ENCODE assay signal across 17 cellular contexts in the genomic region with DNA sequence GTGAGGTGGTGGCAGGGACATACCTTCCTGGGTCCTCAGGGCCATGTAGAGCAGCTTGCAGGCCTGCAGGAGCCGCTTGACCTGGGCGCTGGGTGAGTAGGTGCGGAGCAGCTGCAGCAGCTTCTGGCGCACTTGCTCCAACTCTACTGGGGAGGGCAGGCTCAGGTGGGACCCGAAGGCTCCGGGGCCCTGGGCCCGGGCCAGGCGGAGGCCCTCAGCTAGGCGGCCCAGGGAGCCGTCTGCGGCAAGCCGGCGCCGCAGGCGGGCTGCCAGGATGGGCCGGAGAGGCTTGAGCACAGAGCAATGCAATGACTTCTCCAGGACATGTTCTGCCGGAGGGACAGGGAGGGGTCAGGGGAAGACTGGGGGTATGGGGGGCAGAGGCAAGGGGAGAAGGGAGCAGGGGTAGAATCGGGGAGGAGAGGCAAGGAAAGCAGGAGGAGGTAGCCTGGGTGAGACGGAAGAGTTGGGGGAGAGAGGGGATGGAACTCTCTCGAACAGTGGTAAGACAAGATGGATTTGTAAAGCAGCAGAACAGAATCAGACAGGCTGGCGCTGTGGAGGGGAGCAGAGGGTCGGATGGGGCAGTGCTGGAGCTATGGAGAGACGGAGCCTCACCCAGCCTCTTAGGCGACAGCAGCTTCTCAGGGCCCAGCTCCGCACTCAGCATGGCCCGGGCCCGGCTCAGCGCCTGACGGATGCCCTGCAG. TPM values are rescaled to one million over a fixed set of nuclear protein-coding genes. Genes with fewer than 3 reads are reported as not detected.
DNase-seq lines count a peak whose midpoint lies in the region; ATAC-seq, FAIRE-seq and TF ChIP-seq lines count a peak whose summit lies in the region.
"Had no signal": no experiment of that assay in that cellular context is flagged by ENCODE, and none has a peak within 500 bp of the region (broad histone marks: within the 10 kb centered on the region; RNA-seq: fewer than 3 reads in every experiment).

No MANE protein-coding gene starts in this region.

- POLR2A ChIA-PET in Caco-2 (lab: Charles Lee) = no interaction called here

- peaks cover 8% of the 10 kb centered on the region; the same call in 1 of the 2 replicates for H3K36me3 ChIP-seq in ACC112 (ENCODE audit: insufficient read depth, low read length)
- no peaks in the 10 kb centered on the region for H3K36me3 ChIP-seq in Caco-2 (ENCODE audit: control insufficient read depth, insufficient read depth, low read length)
- H3K36me3 ChIP-seq in brain microvascular endothelial cell (replicated peaks) = peaks cover 16% of the 10 kb centered on the region
- peaks cover 0 to 48% of the 10 kb centered on the region in 2 donors for H3K36me3 ChIP-seq in left lung
- H3K36me3 ChIP-seq: prostate gland had no signal

- H3K27me3 Mint-ChIP-seq in Caco-2 (ENCODE audit: insufficient read depth, unreplicated experiment) = no peaks in the 10 kb centered on the region
- H3K27me3 Mint-ChIP-seq: CD4-positive, CD25-positive, alpha-beta regulatory T cell had no signal

- H3K4me1 Mint-ChIP-seq in Caco-2 (ENCODE audit: low read depth, unreplicated experiment) = peaks cover 7% of the 10 kb centered on the region

- TF ChIP-seq POLR2A in GM12892 (IDR thresholded peaks at IDR 0.05; ENCODE audit: low read depth, low read length) = no peak

- TF ChIP-seq CTCF in Caco-2 (IDR thresholded peaks at IDR 0.05; ENCODE audit: insufficient read depth in 1 of 2, low read depth in 1 of 2, low read length in 1 of 2, severe bottlenecking in 1 of 2, unreplicated experiment in 1 of 2) = no peak
- no peak for TF ChIP-seq CTCF in brain microvascular endothelial cell (IDR thresholded peaks at IDR 0.05; ENCODE audit: low read depth, low read length, missing control alignments)
- no peak for TF ChIP-seq CTCF in left lung (IDR thresholded peaks at IDR 0.05)

- CTCF ChIA-PET in Caco-2 (lab: Charles Lee) = interaction anchor here (0.7 to 3.4 kb wide), 4 partner anchors 16 to 55 kb away, joined by 3 to 90 read pairs (median 6); a partner anchor contains a TSS

- in situ Hi-C loops in brain microvascular endothelial cell (cut with HindIII; ENCODE audit: low pct_ligation_motif_present, low sequenced_read_pairs) = no loop called here

- H3K4me1 ChIP-seq in ACC112 (ENCODE audit: control insufficient read depth, insufficient read depth, low read length, unreplicated experiment) (peaks cover 31% of the 10 kb centered on the region), Caco-2 (peaks cover 10% of the 10 kb centered on the region), left lung (peaks cover 19 to 35% of the 10 kb centered on the region in 2 donors)

- H3K9me3 ChIP-seq in Caco-2 = no peaks in the 10 kb centered on the region
- H3K9me3 ChIP-seq in left lung = no peaks in the 10 kb centered on the region
- H3K9me3 ChIP-seq: prostate gland had no signal

- peaks cover 31% of the 10 kb centered on the region for H3K79me2 ChIP-seq in ACC112 (ENCODE audit: control insufficient read depth, insufficient read depth, low read length, unreplicated experiment)

- H3K27me3 ChIP-seq in ACC112 (ENCODE audit: insufficient read depth, low read length) (no peaks in the 10 kb centered on the region), Caco-2 (replicated peaks; ENCODE audit: control insufficient read depth, insufficient read depth, low read length) (no peaks in the 10 kb centered on the region), brain microvascular endothelial cell (replicated peaks) (no peaks in the 10 kb centered on the region), left lung (no peaks in the 10 kb centered on the region)

- no peak overlapping the region for H2AFZ ChIP-seq in ACC112 (ENCODE audit: low read length, unreplicated experiment)

- DNase-seq in Caco-2 = no peak
- no peak for DNase-seq in brain microvascular endothelial cell
- DNase-seq in left lung = peak; percentile 24 to 58
- DNase-seq in GM12892 (ENCODE audit: insufficient read length) = no peak
- DNase-seq in MV-4-11 (lab: John Stamatoyannopoulos, UW) = no peak
- no peak for DNase-seq in NCI-H1092 treated with DMSO at 0.1 percent for 48 hours (lab: John Stamatoyannopoulos, UW)
- DNase-seq: activated CD4-positive, alpha-beta T cell treated with anti-CD3 and anti-CD28 coated beads, Interleukin-2, amount 50 U/mL, for 4 hours; CD4-positive, CD25-positive, alpha-beta regulatory T cell; effector CD8-positive, alpha-beta T cell; EL; NCI-H1930; NCI-H82 had no signal

- no peak overlapping the region for H3K27ac ChIP-seq in ACC112 (ENCODE audit: low read depth, low read length)
- no peak overlapping the region for H3K27ac ChIP-seq in brain microvascular endothelial cell
- no peak overlapping the region for H3K27ac ChIP-seq in left lung
- H3K27ac ChIP-seq: prostate gland had no signal

- ATAC-seq in left lung = no peak
- no peak for ATAC-seq in HG03521 (IDR thresholded peaks at IDR 0.05; ENCODE audit: unreplicated experiment)
- ATAC-seq: GM12878 had no signal

- BruUV-seq in Caco-2 (replicated peaks; lab: Mats Ljungman, UMichigan) = no TSS peak

- FAIRE-seq in GM12892 (lab: Jason Lieb, UNC) = no peak
- FAIRE-seq: GM12878, islet of Langerhans had no signal

- peaks cover 21% of the 10 kb centered on the region for H3K36me3 Mint-ChIP-seq in Caco-2 (ENCODE audit: insufficient read depth, unreplicated experiment)

- no peaks in the 10 kb centered on the region for H3K9me3 Mint-ChIP-seq in Caco-2 (ENCODE audit: unreplicated experiment)
- H3K9me3 Mint-ChIP-seq: CD4-positive, CD25-positive, alpha-beta regulatory T cell had no signal

- no peak overlapping the region for H3K27ac Mint-ChIP-seq in Caco-2 (ENCODE audit: unreplicated experiment)
- H3K27ac Mint-ChIP-seq: CD4-positive, CD25-positive, alpha-beta regulatory T cell had no signal

- intact Hi-C loops in Caco-2 (cut with micrococcal nuclease; ENCODE audit: unreplicated experiment) = no loop called here
- intact Hi-C loops in left lung (cut with DNase I) = no loop called here

- peak overlapping the region; percentile 42 for H3K4me3 Mint-ChIP-seq in Caco-2 (ENCODE audit: unreplicated experiment)
- H3K4me3 Mint-ChIP-seq: CD4-positive, CD25-positive, alpha-beta regulatory T cell had no signal

- H3K4me3 ChIP-seq in ACC112 (ENCODE audit: low read depth, low read length) = peak overlapping the region; percentile 93
- H3K4me3 ChIP-seq in Caco-2 (ENCODE audit: low read depth, low read length) = no peak overlapping the region
- peak overlapping the region; percentile 76 for H3K4me3 ChIP-seq in brain microvascular endothelial cell (ENCODE audit: low read depth, low read length)
- no peak overlapping the region for H3K4me3 ChIP-seq in left lung
- H3K4me3 ChIP-seq: GM12878, prostate gland had no signal

RNA-seq across cellular contexts. Expression of a gene that starts 2.2 kb away (rescaled TPM):
- total RNA-seq in Caco-2 (2022) (11.7 and 12.7 TPM in 2 replicates), left lung (10 to 100 TPM in 1 of 2 donors, 1 to 10 TPM in 1; 7.1 to 10.2 TPM)
- not detected for polyA plus RNA-seq in GM12892 (2012; ENCODE audit: missing spikeins)

RNA-seq across cellular contexts. Expression of a gene that starts 10.9 kb away (rescaled TPM):
- 58.1 and 58.2 TPM in 2 replicates for total RNA-seq in Caco-2 (2022)
- total RNA-seq in left lung = 10 to 100 TPM; 28.7 to 34.3 TPM
- 24.6 TPM for polyA plus RNA-seq in GM12892 (2012; ENCODE audit: missing spikeins)

RNA-seq across cellular contexts. Expression of a gene that starts 13.4 kb away (rescaled TPM):
- total RNA-seq in Caco-2 (2022) (23.0 and 23.8 TPM in 2 replicates), left lung (10 to 100 TPM; 22.9 to 29.7 TPM)
- 3.6 TPM for polyA plus RNA-seq in GM12892 (2012; ENCODE audit: missing spikeins)

RNA-seq across cellular contexts. Expression of a gene that starts 17.2 kb away (rescaled TPM):
- total RNA-seq in Caco-2 (2022) (0.27 TPM in 1 of 2 replicates, not detected in the other), left lung (10 to 100 TPM; 69.8 to 74.3 TPM)
- not detected for polyA plus RNA-seq in GM12892 (2012; ENCODE audit: missing spikeins)

RNA-seq across cellular contexts. Expression of a gene that starts 37.5 kb away (rescaled TPM):
- total RNA-seq in Caco-2 (2022) (30.3 and 32.0 TPM in 2 replicates), left lung (10 to 100 TPM; 16.2 to 22.8 TPM)
- 6.6 TPM for polyA plus RNA-seq in GM12892 (2012; ENCODE audit: missing spikeins)

Comparison
In these comparisons a context has a peak if more than half of its experiments do, and no peak if none do; other contexts are left out.
1. H3K4me3 ChIP-seq: peak in ACC112 (single experiment) and brain microvascular endothelial cell (single experiment); none in Caco-2 (single experiment) and left lung (0 of 2).
2. DNase-seq: peak in left lung (2 of 2); none in Caco-2 (0 of 2), brain microvascular endothelial cell (single experiment), GM12892 (single experiment), MV-4-11 (single experiment) and NCI-H1092 treated with DMSO at 0.1 percent for 48 hours (single experiment).